1 cellular context compared by ENCODE assay signal in the genomic region with DNA sequence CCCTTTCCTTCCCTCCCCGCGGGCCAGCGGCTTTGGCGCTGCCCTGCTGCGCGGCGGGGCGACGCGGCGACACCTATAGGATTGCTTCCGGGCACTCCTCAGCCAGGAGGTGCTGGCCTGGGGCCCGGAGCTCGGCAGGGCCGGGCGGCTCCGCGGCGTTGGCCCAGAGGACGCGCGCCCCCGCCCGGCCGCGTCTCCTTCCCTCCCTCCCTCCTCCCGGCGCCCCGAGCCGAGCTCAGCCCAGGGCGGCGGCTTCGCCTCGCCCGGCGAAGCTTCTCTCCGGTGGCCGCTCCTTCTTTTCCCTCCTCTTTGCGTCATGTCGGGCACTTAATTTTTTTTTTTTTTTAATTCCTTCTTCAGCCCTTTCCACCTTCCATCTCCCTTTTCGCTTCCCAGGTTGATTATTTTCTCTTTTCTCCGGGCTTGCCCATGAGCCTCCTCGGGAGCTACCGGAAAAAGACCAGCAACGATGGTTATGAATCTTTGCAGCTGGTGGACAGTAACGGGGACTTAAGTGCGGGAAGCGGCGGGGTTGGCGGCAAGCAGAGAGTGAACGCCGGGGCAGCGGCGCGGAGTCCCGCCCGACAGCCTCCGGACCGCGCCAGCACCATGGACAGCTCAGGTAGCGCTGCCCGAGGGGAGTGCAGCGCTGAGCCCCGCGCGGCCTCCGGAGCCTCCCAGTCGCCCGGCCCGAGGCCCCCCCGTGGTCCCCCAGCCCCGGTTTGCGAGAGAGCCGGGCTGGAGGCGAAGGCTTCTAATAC.
TF ChIP-seq lines count a peak whose summit lies in the region.

TSS of gene DNAJC6 (plus strand) at position 227 of the 761 bp plus-strand sequence. CDS start at position 430, 203 bp downstream.

TF ChIP-seq in HepG2, 621 proteins besides CTCF, POLR2A, EP300 and RAD21 (continued from another document and continues in another):
- TF ChIP-seq ZNF646 (CRISPR knock-in tag; IDR thresholded peaks at IDR 0.05): peak; percentile 55; the same call in 1 of the 2 replicates
- TF ChIP-seq, protein P1, sequence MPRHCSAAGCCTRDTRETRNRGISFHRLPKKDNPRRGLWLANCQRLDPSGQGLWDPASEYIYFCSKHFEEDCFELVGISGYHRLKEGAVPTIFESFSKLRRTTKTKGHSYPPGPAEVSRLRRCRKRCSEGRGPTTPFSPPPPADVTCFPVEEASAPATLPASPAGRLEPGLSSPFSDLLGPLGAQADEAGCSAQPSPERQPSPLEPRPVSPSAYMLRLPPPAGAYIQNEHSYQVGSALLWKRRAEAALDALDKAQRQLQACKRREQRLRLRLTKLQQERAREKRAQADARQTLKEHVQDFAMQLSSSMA (CRISPR knock-in tag; IDR thresholded peaks at IDR 0.05): no peak
- peak; percentile 96; the same call in 1 of the 2 replicates for TF ChIP-seq ZNF333 (CRISPR knock-in tag; IDR thresholded peaks at IDR 0.05; ENCODE audit: borderline replicate concordance)
- TF ChIP-seq ZNF670 (CRISPR knock-in tag; IDR thresholded peaks at IDR 0.05; ENCODE audit: borderline replicate concordance): no peak; the same call in 1 of the 2 replicates
- TF ChIP-seq ZNF329 (CRISPR knock-in tag; IDR thresholded peaks at IDR 0.05; ENCODE audit: low read depth): peak; percentile 85
- TF ChIP-seq ZNF639 (CRISPR knock-in tag; conservative IDR thresholded peaks at IDR 0.05): peak; percentile 42; the same call in 1 of the 2 replicates
- TF ChIP-seq ZKSCAN1 (IDR thresholded peaks at IDR 0.05; ENCODE audit: low read length): no peak
- peak; percentile 69; the same call in 1 of the 2 replicates for TF ChIP-seq FLYWCH1 (CRISPR knock-in tag; IDR thresholded peaks at IDR 0.05)
- no peak for TF ChIP-seq SSRP1 (CRISPR knock-in tag; IDR thresholded peaks at IDR 0.05)
- peak; percentile 91 for TF ChIP-seq ERF (CRISPR knock-in tag; IDR thresholded peaks at IDR 0.05)
- TF ChIP-seq, protein P2, sequence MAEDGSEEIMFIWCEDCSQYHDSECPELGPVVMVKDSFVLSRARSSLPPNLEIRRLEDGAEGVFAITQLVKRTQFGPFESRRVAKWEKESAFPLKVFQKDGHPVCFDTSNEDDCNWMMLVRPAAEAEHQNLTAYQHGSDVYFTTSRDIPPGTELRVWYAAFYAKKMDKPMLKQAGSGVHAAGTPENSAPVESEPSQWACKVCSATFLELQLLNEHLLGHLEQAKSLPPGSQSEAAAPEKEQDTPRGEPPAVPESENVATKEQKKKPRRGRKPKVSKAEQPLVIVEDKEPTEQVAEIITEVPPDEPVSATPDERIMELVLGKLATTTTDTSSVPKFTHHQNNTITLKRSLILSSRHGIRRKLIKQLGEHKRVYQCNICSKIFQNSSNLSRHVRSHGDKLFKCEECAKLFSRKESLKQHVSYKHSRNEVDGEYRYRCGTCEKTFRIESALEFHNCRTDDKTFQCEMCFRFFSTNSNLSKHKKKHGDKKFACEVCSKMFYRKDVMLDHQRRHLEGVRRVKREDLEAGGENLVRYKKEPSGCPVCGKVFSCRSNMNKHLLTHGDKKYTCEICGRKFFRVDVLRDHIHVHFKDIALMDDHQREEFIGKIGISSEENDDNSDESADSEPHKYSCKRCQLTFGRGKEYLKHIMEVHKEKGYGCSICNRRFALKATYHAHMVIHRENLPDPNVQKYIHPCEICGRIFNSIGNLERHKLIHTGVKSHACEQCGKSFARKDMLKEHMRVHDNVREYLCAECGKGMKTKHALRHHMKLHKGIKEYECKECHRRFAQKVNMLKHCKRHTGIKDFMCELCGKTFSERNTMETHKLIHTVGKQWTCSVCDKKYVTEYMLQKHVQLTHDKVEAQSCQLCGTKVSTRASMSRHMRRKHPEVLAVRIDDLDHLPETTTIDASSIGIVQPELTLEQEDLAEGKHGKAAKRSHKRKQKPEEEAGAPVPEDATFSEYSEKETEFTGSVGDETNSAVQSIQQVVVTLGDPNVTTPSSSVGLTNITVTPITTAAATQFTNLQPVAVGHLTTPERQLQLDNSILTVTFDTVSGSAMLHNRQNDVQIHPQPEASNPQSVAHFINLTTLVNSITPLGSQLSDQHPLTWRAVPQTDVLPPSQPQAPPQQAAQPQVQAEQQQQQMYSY (CRISPR knock-in tag; IDR thresholded peaks at IDR 0.05): peak; percentile 71; the same call in 1 of the 2 replicates
- peak; percentile 99 for TF ChIP-seq HNRNPK (IDR thresholded peaks at IDR 0.05; ENCODE audit: low read depth, low read length, poor library complexity, severe bottlenecking)
- TF ChIP-seq, protein P3, sequence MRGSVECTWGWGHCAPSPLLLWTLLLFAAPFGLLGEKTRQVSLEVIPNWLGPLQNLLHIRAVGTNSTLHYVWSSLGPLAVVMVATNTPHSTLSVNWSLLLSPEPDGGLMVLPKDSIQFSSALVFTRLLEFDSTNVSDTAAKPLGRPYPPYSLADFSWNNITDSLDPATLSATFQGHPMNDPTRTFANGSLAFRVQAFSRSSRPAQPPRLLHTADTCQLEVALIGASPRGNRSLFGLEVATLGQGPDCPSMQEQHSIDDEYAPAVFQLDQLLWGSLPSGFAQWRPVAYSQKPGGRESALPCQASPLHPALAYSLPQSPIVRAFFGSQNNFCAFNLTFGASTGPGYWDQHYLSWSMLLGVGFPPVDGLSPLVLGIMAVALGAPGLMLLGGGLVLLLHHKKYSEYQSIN (CRISPR knock-in tag; IDR thresholded peaks at IDR 0.05; ENCODE audit: borderline replicate concordance): 0 out of 2 replicates have a peak, but pooled peaks have one; percentile 80
- peak; percentile 48; the same call in 1 of the 2 replicates for TF ChIP-seq ZNF644 (CRISPR knock-in tag; IDR thresholded peaks at IDR 0.05; ENCODE audit: low read depth)
- peak; percentile 76; the same call in 1 of the 2 replicates for TF ChIP-seq ZNF280B (CRISPR knock-in tag; IDR thresholded peaks at IDR 0.05; ENCODE audit: borderline replicate concordance)
- peak; percentile 79 for TF ChIP-seq ZNF777 (CRISPR knock-in tag; IDR thresholded peaks at IDR 0.05)
- TF ChIP-seq ZBTB10 (CRISPR knock-in tag; IDR thresholded peaks at IDR 0.05; ENCODE audit: borderline replicate concordance): peak; percentile 85
- no peak for TF ChIP-seq ZSCAN29 (CRISPR knock-in tag; conservative IDR thresholded peaks at IDR 0.05)
- no peak for TF ChIP-seq ATF6 (CRISPR knock-in tag; conservative IDR thresholded peaks at IDR 0.05)
- 0 out of 2 replicates have a peak, but pooled peaks have one; percentile 29 for TF ChIP-seq ZBTB3 (CRISPR knock-in tag; IDR thresholded peaks at IDR 0.05; ENCODE audit: borderline replicate concordance, low read depth)
- TF ChIP-seq ZNF280D (CRISPR knock-in tag; IDR thresholded peaks at IDR 0.05): peak; percentile 87
